ENCODE assay signal across 14 cellular contexts in the genomic region with DNA sequence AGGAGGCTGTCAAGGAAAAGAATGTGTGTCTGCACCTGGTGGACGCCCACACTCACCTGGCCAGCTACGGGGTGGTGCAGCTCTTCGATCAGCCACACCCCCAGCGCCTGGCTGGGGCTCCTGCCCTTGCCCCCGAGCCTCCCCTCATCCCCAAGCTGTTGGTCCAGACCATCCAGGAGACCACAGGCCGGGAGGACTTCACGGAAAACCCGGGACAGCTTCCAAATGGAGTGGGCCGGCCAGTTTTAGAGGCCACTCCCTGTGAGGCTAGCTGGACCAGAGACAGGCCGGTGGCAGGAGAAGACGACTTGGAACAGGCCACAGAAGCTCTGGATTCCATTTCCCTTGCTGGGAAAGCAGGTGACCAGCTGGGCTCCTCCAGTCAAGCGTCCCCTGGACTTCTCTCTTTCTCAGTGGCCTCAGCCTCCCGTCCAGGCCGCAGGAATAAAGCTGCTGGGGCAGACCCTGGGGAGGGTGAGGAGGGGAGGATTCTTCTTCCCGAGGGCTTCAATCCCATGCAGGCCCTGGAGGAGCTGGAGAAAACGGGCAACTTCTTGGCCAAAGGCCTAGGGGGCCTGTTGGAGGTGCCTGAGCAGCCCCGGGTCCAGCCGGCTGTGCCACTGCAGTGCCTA. TPM values are rescaled to one million over a fixed set of nuclear protein-coding genes. Genes with fewer than 3 reads are reported as not detected.
DNase-seq lines count a peak whose midpoint lies in the region; ATAC-seq and TF ChIP-seq lines count a peak whose summit lies in the region.
"Had no signal": no experiment of that assay in that cellular context is flagged by ENCODE, and none has a peak within 500 bp of the region (broad histone marks: within the 10 kb centered on the region; RNA-seq: fewer than 3 reads in every experiment).

No MANE protein-coding gene starts in this region.

- H3K4me1 ChIP-seq in spleen: peaks cover 38 to 98% (median 83%) of the 10 kb centered on the region in 6 donors

- WGBS in spleen, 5 donors: 78 to 92% (median 86%) methylated on average over 17 to 18 of the region's 18 CpGs

- DNase-seq in activated T-cell treated with anti-CD3 and anti-CD28 coated beads, Interleukin-2, amount 50 U/mL, for 4 hours: no peak
- no peak for DNase-seq in activated T-cell treated with anti-CD3 and anti-CD28 coated beads, Interleukin-2, amount 50 U/mL, for 72 hours
- no peak for DNase-seq in T-cell
- no peak for DNase-seq in effector memory CD8-positive, alpha-beta T cell
- DNase-seq in spleen: peak; percentile 77
- no peak for DNase-seq in kidney tubule cell (ENCODE audit: low spot score)
- no peak for DNase-seq in NOMO-1 (lab: John Stamatoyannopoulos, UW; ENCODE audit: unreplicated experiment in 2 of 2)
- no peak for DNase-seq in dedifferentiated amniotic fluid mesenchymal stem cell (ENCODE audit: extremely low spot score)
- DNase-seq: Calu3, NCI-H1930, NCI-H2171, NCI-H446 treated with DMSO at 0.1 percent for 48 hours had no signal

- H3K27ac ChIP-seq in spleen: no peak overlapping the region

- H3K36me3 Mint-ChIP-seq in activated T-cell treated with anti-CD3 and anti-CD28 coated beads, Interleukin-2, amount 50 U/mL, for 4 hours (ENCODE audit: insufficient read depth): peaks cover 12% of the 10 kb centered on the region
- no peaks in the 10 kb centered on the region for H3K36me3 Mint-ChIP-seq in activated T-cell treated with anti-CD3 and anti-CD28 coated beads, Interleukin-2, amount 50 U/mL, for 72 hours (ENCODE audit: insufficient read depth in 2 of 2)
- peaks cover 14% of the 10 kb centered on the region for H3K36me3 Mint-ChIP-seq in T-cell
- peaks cover 37% of the 10 kb centered on the region for H3K36me3 Mint-ChIP-seq in effector memory CD8-positive, alpha-beta T cell (ENCODE audit: insufficient read depth)

- peak overlapping the region; percentile 69 for H3K4me3 Mint-ChIP-seq in activated T-cell treated with anti-CD3 and anti-CD28 coated beads, Interleukin-2, amount 50 U/mL, for 4 hours
- peak overlapping the region in 1 of 2 donors; percentile 37 for H3K4me3 Mint-ChIP-seq in activated T-cell treated with anti-CD3 and anti-CD28 coated beads, Interleukin-2, amount 50 U/mL, for 72 hours
- peak overlapping the region in 2 of 3 donors; percentile 36 to 82 for H3K4me3 Mint-ChIP-seq in T-cell
- H3K4me3 Mint-ChIP-seq in effector memory CD8-positive, alpha-beta T cell: peak overlapping the region; percentile 22 to 42

- peak overlapping the region in 1 of 8 donors; percentile 99 for H3K4me3 ChIP-seq in spleen
- H3K4me3 ChIP-seq: HAP-1 had no signal

- POLR2A ChIA-PET in T-cell (lab: Charles Lee): no interaction called here

- CTCF ChIA-PET in T-cell (lab: Charles Lee): no interaction called here

- intact Hi-C loops in spleen (cut with DNase I; ENCODE audit: low total_unique reads): no loop called here

- H3K27me3 Mint-ChIP-seq in activated T-cell treated with anti-CD3 and anti-CD28 coated beads, Interleukin-2, amount 50 U/mL, for 4 hours (ENCODE audit: low read depth): no peaks in the 10 kb centered on the region
- H3K27me3 Mint-ChIP-seq in activated T-cell treated with anti-CD3 and anti-CD28 coated beads, Interleukin-2, amount 50 U/mL, for 72 hours (ENCODE audit: low read depth): no peaks in the 10 kb centered on the region
- no peaks in the 10 kb centered on the region for H3K27me3 Mint-ChIP-seq in T-cell
- no peaks in the 10 kb centered on the region for H3K27me3 Mint-ChIP-seq in effector memory CD8-positive, alpha-beta T cell

- H3K27ac Mint-ChIP-seq in activated T-cell treated with anti-CD3 and anti-CD28 coated beads, Interleukin-2, amount 50 U/mL, for 72 hours: no peak overlapping the region
- no peak overlapping the region for H3K27ac Mint-ChIP-seq in T-cell
- H3K27ac Mint-ChIP-seq in effector memory CD8-positive, alpha-beta T cell: no peak overlapping the region

- peaks cover 0 to 62% (median 42%) of the 10 kb centered on the region in 6 donors for H3K36me3 ChIP-seq in spleen

- H3K9me3 Mint-ChIP-seq in activated T-cell treated with anti-CD3 and anti-CD28 coated beads, Interleukin-2, amount 50 U/mL, for 4 hours: no peaks in the 10 kb centered on the region
- no peaks in the 10 kb centered on the region for H3K9me3 Mint-ChIP-seq in activated T-cell treated with anti-CD3 and anti-CD28 coated beads, Interleukin-2, amount 50 U/mL, for 72 hours
- no peaks in the 10 kb centered on the region for H3K9me3 Mint-ChIP-seq in T-cell
- no peaks in the 10 kb centered on the region for H3K9me3 Mint-ChIP-seq in effector memory CD8-positive, alpha-beta T cell

- H3K27me3 ChIP-seq in spleen (replicated peaks in 1 of 7): no peaks in the 10 kb centered on the region

- TF ChIP-seq CTCF in spleen (IDR thresholded peaks at IDR 0.05 in 8 of 11, conservative IDR thresholded peaks at IDR 0.05 in 3 of 11): no peak

- ATAC-seq in activated T-cell treated with anti-CD3 and anti-CD28 coated beads, Interleukin-2, amount 50 U/mL, for 4 hours: no peak
- no peak for ATAC-seq in activated T-cell treated with anti-CD3 and anti-CD28 coated beads, Interleukin-2, amount 50 U/mL, for 72 hours (replicated peaks in 1 of 2)
- no peak for ATAC-seq in T-cell (replicated peaks in 1 of 4)
- no peak for ATAC-seq in effector memory CD8-positive, alpha-beta T cell (replicated peaks)
- ATAC-seq: HepG2 had no signal

- H3K9me3 ChIP-seq in spleen: no peaks in the 10 kb centered on the region
- H3K9me3 ChIP-seq: HAP-1 had no signal

- no peak for TF ChIP-seq POLR2A in spleen (IDR thresholded peaks at IDR 0.05)

- H3K4me1 Mint-ChIP-seq in activated T-cell treated with anti-CD3 and anti-CD28 coated beads, Interleukin-2, amount 50 U/mL, for 4 hours (ENCODE audit: low read depth): peaks cover 41% of the 10 kb centered on the region
- H3K4me1 Mint-ChIP-seq in activated T-cell treated with anti-CD3 and anti-CD28 coated beads, Interleukin-2, amount 50 U/mL, for 72 hours (ENCODE audit: low read depth): peaks cover 38% of the 10 kb centered on the region
- H3K4me1 Mint-ChIP-seq in T-cell: peaks cover 33 to 50% (median 48%) of the 10 kb centered on the region in 3 donors
- peaks cover 30 to 33% of the 10 kb centered on the region in 2 donors for H3K4me1 Mint-ChIP-seq in effector memory CD8-positive, alpha-beta T cell (ENCODE audit: low read depth in 2 of 2)

RNA-seq across cellular contexts. Expression of a gene that starts 2.2 kb away (rescaled TPM):
- total RNA-seq in activated T-cell treated with anti-CD3 and anti-CD28 coated beads, Interleukin-2, amount 50 U/mL, for 4 hours: 10 to 100 TPM; 21.1 to 24.0 (median 21.5) TPM
- 10 to 100 TPM in 1 of 2 donors, 1 to 10 TPM in 1; 9.4 to 11.2 TPM for total RNA-seq in activated T-cell treated with anti-CD3 and anti-CD28 coated beads, Interleukin-2, amount 50 U/mL, for 72 hours
- total RNA-seq in T-cell: 10 to 100 TPM; 41.4 to 76.0 (median 63.1) TPM
- total RNA-seq in spleen: 10 to 100 TPM; 38.2 to 74.7 (median 54.7) TPM
- polyA plus RNA-seq in spleen: 10 to 100 TPM; 16.2 to 41.3 (median 29.3) TPM

RNA-seq across cellular contexts. Expression of a gene that starts 15.9 kb away (rescaled TPM):
- under 1 TPM; 0.45 to 0.60 (median 0.56) TPM for total RNA-seq in activated T-cell treated with anti-CD3 and anti-CD28 coated beads, Interleukin-2, amount 50 U/mL, for 4 hours
- total RNA-seq in activated T-cell treated with anti-CD3 and anti-CD28 coated beads, Interleukin-2, amount 50 U/mL, for 72 hours: 1 to 10 TPM in 1 of 2 donors, under 1 TPM in 1; 0.89 to 1.6 TPM
- 1 to 10 TPM in 4 of 5 donors, under 1 TPM in 1; 0.86 to 2.9 (median 1.4) TPM for total RNA-seq in T-cell
- total RNA-seq in spleen: 1 to 10 TPM; 1.6 to 7.9 (median 5.0) TPM
- 1 to 10 TPM; 3.5 to 7.0 (median 4.9) TPM for polyA plus RNA-seq in spleen

RNA-seq across cellular contexts. Expression of a gene that starts 16.6 kb away (rescaled TPM):
- total RNA-seq in activated T-cell treated with anti-CD3 and anti-CD28 coated beads, Interleukin-2, amount 50 U/mL, for 4 hours: under 1 TPM; 0.08 to 0.19 (median 0.13) TPM
- 1 to 10 TPM in 1 of 2 donors, under 1 TPM in 1; 0.70 to 1.8 TPM for total RNA-seq in activated T-cell treated with anti-CD3 and anti-CD28 coated beads, Interleukin-2, amount 50 U/mL, for 72 hours
- under 1 TPM; 0.25 to 0.82 (median 0.59) TPM for total RNA-seq in T-cell
- 1 to 10 TPM; 1.7 to 5.4 (median 3.1) TPM for total RNA-seq in spleen
- under 1 TPM; 0.26 to 0.67 (median 0.28) TPM for polyA plus RNA-seq in spleen

RNA-seq across cellular contexts. Expression of a gene that starts 35.1 kb away (rescaled TPM):
- 1 to 10 TPM; 1.1 to 1.3 (median 1.3) TPM for total RNA-seq in activated T-cell treated with anti-CD3 and anti-CD28 coated beads, Interleukin-2, amount 50 U/mL, for 4 hours
- 1 to 10 TPM in 1 of 2 donors, not detected in 1; 2.2 TPM for total RNA-seq in activated T-cell treated with anti-CD3 and anti-CD28 coated beads, Interleukin-2, amount 50 U/mL, for 72 hours
- 1 to 10 TPM in 4 of 5 donors, under 1 TPM in 1; 0.68 to 8.9 (median 4.4) TPM for total RNA-seq in T-cell
- total RNA-seq in spleen: 100 to 1,000 TPM in 5 of 7 donors, 10 to 100 TPM in 2; 79.8 to 361 (median 192) TPM
- polyA plus RNA-seq in spleen: 100 to 1,000 TPM in 1 of 3 donors, 10 to 100 TPM in 2; 53.5 to 132 (median 99.5) TPM
- total RNA-seq: Calu3 had no signal

RNA-seq across cellular contexts. Expression of a gene that starts 42.1 kb away (rescaled TPM):
- 100 to 1,000 TPM; 506 to 585 (median 522) TPM for total RNA-seq in activated T-cell treated with anti-CD3 and anti-CD28 coated beads, Interleukin-2, amount 50 U/mL, for 4 hours
- 100 to 1,000 TPM; 332 to 390 TPM for total RNA-seq in activated T-cell treated with anti-CD3 and anti-CD28 coated beads, Interleukin-2, amount 50 U/mL, for 72 hours
- total RNA-seq in T-cell: 100 to 1,000 TPM; 387 to 543 (median 409) TPM
- 100 to 1,000 TPM; 210 to 320 (median 268) TPM for total RNA-seq in spleen
- polyA plus RNA-seq in spleen: 10 to 100 TPM; 67.2 to 91.8 (median 74.8) TPM
